Comparison of ENCODE assay signal across 27 cellular contexts in the genomic region with DNA sequence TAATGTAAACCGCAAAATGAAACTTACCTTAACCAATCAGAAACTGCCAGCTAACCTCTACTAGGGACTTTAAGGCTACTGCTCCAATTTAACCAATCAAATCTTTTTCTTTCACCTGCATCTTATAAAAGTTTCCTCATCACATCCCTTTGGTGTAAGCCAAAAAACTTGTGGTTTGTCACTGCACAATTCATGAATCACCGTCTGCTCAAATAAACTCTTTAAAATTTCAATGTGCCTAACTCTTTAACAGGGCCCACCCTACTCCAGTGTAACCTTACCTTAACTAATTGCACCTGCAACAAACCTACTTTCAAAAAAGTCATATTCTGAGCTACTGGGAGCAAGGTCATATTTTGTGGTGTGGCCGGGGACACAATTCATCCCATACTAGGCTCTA.
"Had no signal": no experiment of that assay in that cellular context is flagged by ENCODE, and none has a peak within 500 bp of the region (broad histone marks: within the 10 kb centered on the region; RNA-seq: fewer than 3 reads in every experiment).

No MANE protein-coding gene starts in this region.

- H3K27me3 Mint-ChIP-seq: effector memory CD8-positive, alpha-beta T cell; naive B cell; natural killer cell treated with Interleukin-12 subunit alpha and Interleukin-12 subunit beta and Interleukin-15 and Interleukin-18, amount 100 ng/mL, for 72 hours had no signal

- H3K4me1 ChIP-seq: foreskin keratinocyte, gastroesophageal sphincter, heart left ventricle, left lung, pancreas, tibial nerve, upper lobe of left lung had no signal

- H3K79me2 ChIP-seq: hepatocyte had no signal

- H3K27ac Mint-ChIP-seq: effector memory CD8-positive, alpha-beta T cell; mesothelial cell of epicardium; naive B cell; natural killer cell treated with Interleukin-12 subunit alpha and Interleukin-12 subunit beta and Interleukin-15 and Interleukin-18, amount 100 ng/mL, for 72 hours; stimulated activated naive B cell treated with anti-CD40 and anti-IgM and Interleukin-4, amounts not matched to agents 10 μg/mL and 1 μg/mL and 100 μg/mL, for 72 hours; stimulated activated naive CD8-positive, alpha-beta T cell treated with anti-CD3 and anti-CD28 coated beads, Interleukin-15, Interleukin-2, amounts not matched to agents 100 ng/mL and 50 ng/mL, for 24 hours had no signal

- ATAC-seq: effector memory CD8-positive, alpha-beta T cell; foreskin keratinocyte; gastroesophageal sphincter; heart left ventricle; left cardiac atrium; left lung; mucosa of descending colon; natural killer cell treated with Interleukin-12 subunit alpha and Interleukin-12 subunit beta and Interleukin-15 and Interleukin-18, amount 100 ng/mL, for 72 hours; pancreas; right lobe of liver; stimulated activated naive B cell treated with anti-CD40 and anti-IgM and Interleukin-4, amounts not matched to agents 10 μg/mL and 1 μg/mL and 100 μg/mL, for 72 hours had no signal

- H3K36me3 Mint-ChIP-seq: mesothelial cell of epicardium; natural killer cell treated with Interleukin-12 subunit alpha and Interleukin-12 subunit beta and Interleukin-15 and Interleukin-18, amount 100 ng/mL, for 72 hours; stimulated activated naive B cell treated with anti-CD40 and anti-IgM and Interleukin-4, amounts not matched to agents 10 μg/mL and 1 μg/mL and 100 μg/mL, for 72 hours had no signal

- H3K4me3 ChIP-seq: gastroesophageal sphincter, heart left ventricle, hepatocyte, left lung, mucosa of descending colon, pancreas, right lobe of liver, thoracic aorta, tibial nerve, upper lobe of left lung had no signal

- H3K36me3 ChIP-seq: gastroesophageal sphincter, heart left ventricle, left lung, neutrophil, pancreas, right lobe of liver, thoracic aorta, tibial nerve, upper lobe of left lung had no signal

- DNase-seq: cortex of kidney; effector memory CD8-positive, alpha-beta T cell; erythroblast; foreskin keratinocyte; heart left ventricle; kidney; left cardiac atrium; mesenchymal stem cell; mucosa of descending colon; naive B cell; pancreas; right lobe of liver; small intestine; stimulated activated CD4-positive, alpha-beta T cell treated with anti-CD3 and anti-CD28 coated beads, Interleukin-15, amount 100 ng/mL, for 24 hours; stimulated activated CD4-positive, alpha-beta T cell treated with anti-CD3 and anti-CD28 coated beads, Interleukin-2, amount 100 ng/mL, for 48 hours; stimulated activated naive B cell treated with anti-CD40 and anti-IgM and Interleukin-4, amounts not matched to agents 10 μg/mL and 1 μg/mL and 100 μg/mL, for 72 hours had no signal

- H3K4me2 ChIP-seq: hepatocyte had no signal

- H2AFZ ChIP-seq: hepatocyte had no signal

- H3K9me3 ChIP-seq: gastroesophageal sphincter, heart left ventricle, left lung, mucosa of descending colon, neutrophil, pancreas, right lobe of liver, thoracic aorta, tibial nerve, upper lobe of left lung had no signal

- H3K4me3 Mint-ChIP-seq: effector memory CD8-positive, alpha-beta T cell; mesothelial cell of epicardium; naive B cell; natural killer cell treated with Interleukin-12 subunit alpha and Interleukin-12 subunit beta and Interleukin-15 and Interleukin-18, amount 100 ng/mL, for 72 hours; neural crest cell; stimulated activated naive B cell treated with anti-CD40 and anti-IgM and Interleukin-4, amounts not matched to agents 10 μg/mL and 1 μg/mL and 100 μg/mL, for 72 hours; stimulated activated naive CD8-positive, alpha-beta T cell treated with anti-CD3 and anti-CD28 coated beads, Interleukin-15, Interleukin-2, amounts not matched to agents 100 ng/mL and 50 ng/mL, for 24 hours had no signal

- H3K27me3 ChIP-seq: foreskin keratinocyte, gastroesophageal sphincter, heart left ventricle, hepatocyte, left lung, neutrophil, pancreas, right lobe of liver, tibial nerve, upper lobe of left lung had no signal

- H3K27ac ChIP-seq: foreskin keratinocyte, gastroesophageal sphincter, heart left ventricle, hepatocyte, left lung, neutrophil, pancreas, right lobe of liver, thoracic aorta, tibial nerve, upper lobe of left lung had no signal

- H3K4me1 Mint-ChIP-seq: mesothelial cell of epicardium; naive B cell; stimulated activated naive B cell treated with anti-CD40 and anti-IgM and Interleukin-4, amounts not matched to agents 10 μg/mL and 1 μg/mL and 100 μg/mL, for 72 hours had no signal
